Comparison of ENCODE assay signal across 8 cellular contexts in genomic region chr17:55576237-55576998, GRCh38.
DNase-seq lines count a peak whose midpoint lies in the region; ATAC-seq and TF ChIP-seq lines count a peak whose summit lies in the region.

No MANE protein-coding gene starts in this region.

- no peaks in the 10 kb centered on the region for H3K36me3 ChIP-seq in tibial nerve

- intact Hi-C loops in right cardiac atrium (cut with DNase I) = loop anchor here in 2 of 4 donors (10.0 kb wide), 1 partner anchor 58 kb away; no protein-coding TSS in a partner anchor

- WGBS in right cardiac atrium = 45% methylated on average over 8 of the region's 8 CpGs
- WGBS in tibial nerve, 2 donors = 12 to 13% methylated on average over 8 of the region's 8 CpGs

- no peaks in the 10 kb centered on the region for H3K4me1 ChIP-seq in right cardiac atrium (ENCODE audit: control insufficient read depth, insufficient read depth, low read length)
- peaks cover 0 to 24% (median 10%) of the 10 kb centered on the region in 4 donors for H3K4me1 ChIP-seq in tibial nerve

- DNase-seq in GDM1 (lab: John Stamatoyannopoulos, UW) = peak; percentile 22
- peak; percentile 31 for DNase-seq in T1000 (lab: John Stamatoyannopoulos, UW)
- peak; percentile 52 to 62 (median 54) for DNase-seq in right cardiac atrium
- peak; percentile 41 to 44 for DNase-seq in tibial nerve (ENCODE audit: low spot score in 2 of 2)
- DNase-seq in activated CD8-positive, alpha-beta memory T cell treated with anti-CD3 and anti-CD28 coated beads for 24 hours = no peak
- DNase-seq in NCI-H1092 (lab: John Stamatoyannopoulos, UW) = no peak

- no peaks in the 10 kb centered on the region for H3K27me3 ChIP-seq in right cardiac atrium (ENCODE audit: control insufficient read depth, insufficient read depth)
- no peaks in the 10 kb centered on the region for H3K27me3 ChIP-seq in tibial nerve

- H3K27ac ChIP-seq in right cardiac atrium (ENCODE audit: low read length) (peak overlapping the region; percentile 89), tibial nerve (peak overlapping the region; percentile 89 to 97 (median 91))

- H3K4me3 ChIP-seq in right cardiac atrium (ENCODE audit: low read length) (peak overlapping the region; percentile 19), tibial nerve (peak overlapping the region; percentile 17 to 42 (median 28))

- TF ChIP-seq EP300 in tibial nerve (IDR thresholded peaks at IDR 0.05) = peak; percentile 24 to 61

- TF ChIP-seq CTCF in tibial nerve (IDR thresholded peaks at IDR 0.05) = no peak

- peak in 1 of 2 donors; percentile 23 for TF ChIP-seq POLR2A in tibial nerve (IDR thresholded peaks at IDR 0.05)

- no peaks in the 10 kb centered on the region for H3K9me3 ChIP-seq in right cardiac atrium (ENCODE audit: control insufficient read depth, low read length)
- H3K9me3 ChIP-seq in tibial nerve = no peaks in the 10 kb centered on the region

- ATAC-seq in HG03066 (IDR thresholded peaks at IDR 0.05; ENCODE audit: low read depth, unreplicated experiment) = peak; percentile 16
- ATAC-seq in right cardiac atrium = peak; percentile 76 to 94
- ATAC-seq in GM21786 (IDR thresholded peaks at IDR 0.05; ENCODE audit: unreplicated experiment) = no peak

Comparison
In these comparisons a context has a peak if more than half of its experiments do, and no peak if none do; other contexts are left out.
1. DNase-seq: peak in GDM1 (single experiment), T1000 (single experiment), right cardiac atrium (3 of 3) and tibial nerve (2 of 2); none in activated CD8-positive, alpha-beta memory T cell treated with anti-CD3 and anti-CD28 coated beads for 24 hours (single experiment) and NCI-H1092 (single experiment).